8 cellular contexts compared by ENCODE assay signal in the genomic region with DNA sequence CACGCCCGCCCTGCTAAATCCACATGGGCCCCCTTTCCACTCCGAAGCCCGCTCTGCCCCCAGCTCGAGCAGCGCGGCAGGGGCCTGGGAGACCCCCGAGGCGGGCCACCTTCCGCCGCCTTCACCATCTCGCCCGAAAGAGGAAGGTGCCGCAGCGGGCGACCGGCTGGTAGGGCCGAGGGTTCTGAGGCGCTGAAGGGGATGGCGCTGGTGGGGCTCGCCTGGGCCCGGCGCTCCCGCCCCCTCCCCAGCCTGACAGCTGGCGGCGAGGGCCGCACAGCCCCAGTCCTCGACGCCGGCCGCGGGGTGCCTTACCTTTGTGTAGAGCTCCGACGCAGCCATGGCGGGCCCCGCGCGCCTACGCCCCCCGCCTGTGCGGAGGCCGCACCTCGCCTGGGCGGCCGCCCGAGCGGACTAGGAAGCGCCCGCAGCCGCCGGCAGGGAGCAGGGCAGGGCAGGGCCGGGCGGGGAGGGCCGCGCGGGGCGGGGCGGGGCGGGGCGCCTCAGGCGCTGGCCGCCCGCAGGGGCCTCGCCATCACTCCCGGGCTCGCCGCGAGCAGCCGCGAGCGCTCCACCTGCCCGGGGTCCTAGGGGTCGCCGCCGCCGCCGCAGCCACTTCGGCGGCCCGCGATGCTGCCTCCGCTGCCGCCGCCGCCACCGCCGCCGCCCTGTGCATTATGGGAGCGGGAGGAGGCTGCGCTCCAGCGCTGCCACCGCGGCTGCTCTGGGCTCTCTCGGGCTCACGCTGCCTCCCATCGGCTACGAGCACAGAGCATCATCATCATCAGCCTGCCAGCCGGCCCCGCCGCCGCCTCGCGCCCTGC. TPM values are rescaled to one million over a fixed set of nuclear protein-coding genes. Genes with fewer than 3 reads are reported as not detected.
A peak's percentile ranks its signal among the peaks of the same experiment; 100 is the strongest.
DNase-seq lines count a peak whose midpoint lies in the region; ATAC-seq and TF ChIP-seq lines count a peak whose summit lies in the region.

A gene (minus strand): TSS at position 416 of the 824 bp plus-strand sequence. CDS start 74 bp downstream, at position 342.

- H3K79me2 ChIP-seq in OCI-LY7 (ENCODE audit: insufficient read depth, low read depth, low read length), result peaks cover 45% of the 10 kb centered on the region

- POLR2A ChIA-PET in CD8-positive, alpha-beta memory T cell (lab: Charles Lee), result interaction anchor here (0.7 to 1.3 kb wide), 8 partner anchors 16 to 349 kb away, joined by 3 to 5 read pairs (median 3); no protein-coding TSS in a partner anchor
- POLR2A ChIA-PET in OCI-LY7 (lab: Charles Lee), result interaction anchor here (1.0 to 3.3 kb wide), 3 partner anchors 22 to 26 kb away, joined by 3 to 18 read pairs (median 6); no protein-coding TSS in a partner anchor

- peak within 1 kb of the TSS; percentile 86 for H3K27ac ChIP-seq in CD8-positive, alpha-beta memory T cell (ENCODE audit: low read depth, low read length)
- H3K27ac ChIP-seq in OCI-LY7 (ENCODE audit: low read depth, low read length, poor library complexity, severe bottlenecking) (peak within 1 kb of the TSS; percentile 76), esophagus muscularis mucosa (replicated peaks in 1 of 4) (peak within 1 kb of the TSS; percentile 86 to 90 (median 88))

- H3K4me3 Mint-ChIP-seq in CD8-positive, alpha-beta memory T cell, result peak within 1 kb of the TSS; percentile 94 to 99 (median 96)
- H3K4me3 Mint-ChIP-seq in activated T-cell treated with anti-CD3 and anti-CD28 coated beads, Interleukin-2, amount 50 U/mL, for 24 hours, result peak within 1 kb of the TSS; percentile 94
- H3K4me3 Mint-ChIP-seq in naive B cell, result peak within 1 kb of the TSS; percentile 76 to 99 (median 94)
- peak within 1 kb of the TSS; percentile 94 for H3K4me3 Mint-ChIP-seq in stimulated activated memory B cell treated with anti-CD40 and anti-IgM and Interleukin-4, amounts not matched to agents 10 μg/mL and 1 μg/mL and 100 μg/mL, for 72 hours

- no peaks in the 10 kb centered on the region for H3K27me3 ChIP-seq in CD8-positive, alpha-beta memory T cell (ENCODE audit: insufficient read depth, low read length, poor library complexity, severe bottlenecking)
- no peaks in the 10 kb centered on the region for H3K27me3 ChIP-seq in esophagus muscularis mucosa

- H3K27me3 Mint-ChIP-seq in CD8-positive, alpha-beta memory T cell, result peaks cover 0 to 2% of the 10 kb centered on the region in 2 donors
- no peaks in the 10 kb centered on the region for H3K27me3 Mint-ChIP-seq in activated T-cell treated with anti-CD3 and anti-CD28 coated beads, Interleukin-2, amount 50 U/mL, for 24 hours
- H3K27me3 Mint-ChIP-seq in naive B cell, result peaks cover 0 to 4% (median 0%) of the 10 kb centered on the region in 3 donors
- H3K27me3 Mint-ChIP-seq in stimulated activated memory B cell treated with anti-CD40 and anti-IgM and Interleukin-4, amounts not matched to agents 10 μg/mL and 1 μg/mL and 100 μg/mL, for 72 hours, result no peaks in the 10 kb centered on the region

- 0 out of 2 replicates have a peak, but pooled peaks have one; percentile 27 for TF ChIP-seq CTCF in OCI-LY7 (conservative IDR thresholded peaks at IDR 0.05; ENCODE audit: low read length)
- peak in 2 of 3 experiments; percentile 18 to 33 for TF ChIP-seq CTCF in esophagus muscularis mucosa (IDR thresholded peaks at IDR 0.05)

- peaks cover 0 to 3% (median 0%) of the 10 kb centered on the region in 3 donors for H3K36me3 Mint-ChIP-seq in CD8-positive, alpha-beta memory T cell
- peaks cover 4% of the 10 kb centered on the region for H3K36me3 Mint-ChIP-seq in activated T-cell treated with anti-CD3 and anti-CD28 coated beads, Interleukin-2, amount 50 U/mL, for 24 hours (ENCODE audit: low read depth)
- H3K36me3 Mint-ChIP-seq in naive B cell, result no peaks in the 10 kb centered on the region
- no peaks in the 10 kb centered on the region for H3K36me3 Mint-ChIP-seq in stimulated activated memory B cell treated with anti-CD40 and anti-IgM and Interleukin-4, amounts not matched to agents 10 μg/mL and 1 μg/mL and 100 μg/mL, for 72 hours

- TF ChIP-seq EP300 in esophagus muscularis mucosa (IDR thresholded peaks at IDR 0.05), result no peak

- CTCF ChIA-PET in CD8-positive, alpha-beta memory T cell (lab: Charles Lee), result interaction anchor here (0.6 to 1.5 kb wide), 11 partner anchors 17 to 207 kb away, joined by 3 to 4 read pairs (median 3); a partner anchor contains a TSS
- CTCF ChIA-PET in OCI-LY7 (lab: Charles Lee; ENCODE audit: unreplicated experiment), result interaction anchor here (1.1 kb wide), 1 partner anchor 22 kb away, joined by 3 read pairs; no protein-coding TSS in a partner anchor

- no peaks in the 10 kb centered on the region for H3K36me3 ChIP-seq in CD8-positive, alpha-beta memory T cell (ENCODE audit: insufficient read depth, low read length)
- no peaks in the 10 kb centered on the region for H3K36me3 ChIP-seq in OCI-LY7 (ENCODE audit: insufficient read depth, low read length)
- H3K36me3 ChIP-seq in esophagus muscularis mucosa, result no peaks in the 10 kb centered on the region

- H2AFZ ChIP-seq in OCI-LY7 (ENCODE audit: low read length), result peak within 1 kb of the TSS; percentile 100

- peaks cover 14% of the 10 kb centered on the region; the same call in 1 of the 2 replicates for H4K20me1 ChIP-seq in OCI-LY7 (ENCODE audit: insufficient read depth, low read length)

- H3K27ac Mint-ChIP-seq in CD8-positive, alpha-beta memory T cell, result peak within 1 kb of the TSS; percentile 89 to 98 (median 96)
- H3K27ac Mint-ChIP-seq in activated T-cell treated with anti-CD3 and anti-CD28 coated beads, Interleukin-2, amount 50 U/mL, for 24 hours, result peak within 1 kb of the TSS; percentile 93
- peak within 1 kb of the TSS; percentile 70 to 97 (median 92) for H3K27ac Mint-ChIP-seq in naive B cell
- peak within 1 kb of the TSS; percentile 83 for H3K27ac Mint-ChIP-seq in stimulated activated memory B cell treated with anti-CD40 and anti-IgM and Interleukin-4, amounts not matched to agents 10 μg/mL and 1 μg/mL and 100 μg/mL, for 72 hours

- peaks cover 26 to 48% (median 44%) of the 10 kb centered on the region in 3 donors for H3K4me1 Mint-ChIP-seq in CD8-positive, alpha-beta memory T cell
- H3K4me1 Mint-ChIP-seq in activated T-cell treated with anti-CD3 and anti-CD28 coated beads, Interleukin-2, amount 50 U/mL, for 24 hours (ENCODE audit: low read depth), result peaks cover 32% of the 10 kb centered on the region
- peaks cover 24 to 33% (median 33%) of the 10 kb centered on the region in 3 donors for H3K4me1 Mint-ChIP-seq in naive B cell
- H3K4me1 Mint-ChIP-seq in stimulated activated memory B cell treated with anti-CD40 and anti-IgM and Interleukin-4, amounts not matched to agents 10 μg/mL and 1 μg/mL and 100 μg/mL, for 72 hours, result peaks cover 46% of the 10 kb centered on the region

- no peaks in the 10 kb centered on the region for H3K9me3 ChIP-seq in CD8-positive, alpha-beta memory T cell (ENCODE audit: low read length)
- no peaks in the 10 kb centered on the region for H3K9me3 ChIP-seq in OCI-LY7 (ENCODE audit: low read length)
- no peaks in the 10 kb centered on the region for H3K9me3 ChIP-seq in esophagus muscularis mucosa

- ATAC-seq in GM19372 (IDR thresholded peaks at IDR 0.05; ENCODE audit: low read depth, unreplicated experiment) (peak; percentile 78), HG03520 (IDR thresholded peaks at IDR 0.05; ENCODE audit: unreplicated experiment) (peak; percentile 78), naive B cell (ENCODE audit: low read depth in 2 of 2) (peak; percentile 84)
- peak; percentile 93 for ATAC-seq in stimulated activated memory B cell treated with anti-CD40 and anti-IgM and Interleukin-4, amounts not matched to agents 10 μg/mL and 1 μg/mL and 100 μg/mL, for 72 hours

- intact Hi-C loops in OCI-LY7 (cut with micrococcal nuclease; ENCODE audit: unreplicated experiment) (loop anchor here (1.0 to 10.0 kb wide), 6 partner anchors 46 to 272 kb away; no protein-coding TSS in a partner anchor), esophagus muscularis mucosa (cut with DNase I) (no loop called here)

- no peaks in the 10 kb centered on the region for H3K9me2 ChIP-seq in OCI-LY7 (ENCODE audit: insufficient read depth, low read length)

- H3K4me3 ChIP-seq in CD8-positive, alpha-beta memory T cell (ENCODE audit: low read length), result peak within 1 kb of the TSS; percentile 83
- H3K4me3 ChIP-seq in OCI-LY7 (ENCODE audit: low read depth, low read length, poor library complexity, severe bottlenecking) (peak within 1 kb of the TSS; percentile 95), esophagus muscularis mucosa (peak within 1 kb of the TSS; percentile 82 to 91 (median 88))

- H3K9me3 Mint-ChIP-seq in CD8-positive, alpha-beta memory T cell, result no peaks in the 10 kb centered on the region
- no peaks in the 10 kb centered on the region for H3K9me3 Mint-ChIP-seq in activated T-cell treated with anti-CD3 and anti-CD28 coated beads, Interleukin-2, amount 50 U/mL, for 24 hours
- no peaks in the 10 kb centered on the region for H3K9me3 Mint-ChIP-seq in naive B cell
- no peaks in the 10 kb centered on the region for H3K9me3 Mint-ChIP-seq in stimulated activated memory B cell treated with anti-CD40 and anti-IgM and Interleukin-4, amounts not matched to agents 10 μg/mL and 1 μg/mL and 100 μg/mL, for 72 hours

- no CpG with 5 or more reads among the region's 103 CpGs for whole genome bisulfite sequencing in esophagus muscularis mucosa

- TF ChIP-seq POLR2A in esophagus muscularis mucosa (IDR thresholded peaks at IDR 0.05; ENCODE audit: low read depth), result no peak

- no TSS peak for BruUV-seq in OCI-LY7 (replicated peaks; lab: Mats Ljungman, UMichigan)

- peak within 1 kb of the TSS; percentile 97 for H3K4me2 ChIP-seq in OCI-LY7 (ENCODE audit: low read length)

- DNase-seq in CD8-positive, alpha-beta memory T cell, result peak; percentile 71 to 90 (median 82)
- DNase-seq in OCI-LY7 (ENCODE audit: low spot score) (peak; percentile 91), esophagus muscularis mucosa (ENCODE audit: extremely low spot score) (no peak), naive B cell (peak; percentile 85)
- DNase-seq in activated T-cell treated with anti-CD3 and anti-CD28 coated beads, Interleukin-2, amount 50 U/mL, for 24 hours, result peak; percentile 87

- peaks cover 16% of the 10 kb centered on the region for H3K4me1 ChIP-seq in CD8-positive, alpha-beta memory T cell (ENCODE audit: insufficient read depth, low read length)
- H3K4me1 ChIP-seq in OCI-LY7 (ENCODE audit: insufficient read depth, low read length, poor library complexity, severe bottlenecking) (peaks cover 22% of the 10 kb centered on the region), esophagus muscularis mucosa (peaks cover 6 to 31% (median 21%) of the 10 kb centered on the region in 4 donors)

RNA-seq across cellular contexts. Expression of the gene that starts here (rescaled TPM):
- 10 to 100 TPM; 31.0 to 37.3 TPM for total RNA-seq in CD8-positive, alpha-beta memory T cell
- polyA plus RNA-seq in CD8-positive, alpha-beta memory T cell, result 15.8 TPM
- total RNA-seq in OCI-LY7 (2014; rRNA removed; shearing (Covaris generic)), result 29.0 and 31.8 TPM in 2 replicates
- total RNA-seq in OCI-LY7 (2022) (41.9 and 42.0 TPM in 2 replicates), esophagus muscularis mucosa (10 to 100 TPM; 22.0 to 37.4 (median 33.2) TPM)
- 10 to 100 TPM in 2 of 6 donors, 1 to 10 TPM in 4; 3.8 to 15.0 (median 9.3) TPM for polyA plus RNA-seq in naive B cell (ENCODE audit: low read depth in 6 of 6)
